8 cellular contexts compared by ENCODE assay signal in genomic region chr19:55675661-55676354, GRCh38. TPM values are rescaled to one million over a fixed set of nuclear protein-coding genes. Genes with fewer than 3 reads are reported as not detected.
A peak's percentile ranks its signal among the peaks of the same experiment; 100 is the strongest.
DNase-seq lines count a peak whose midpoint lies in the region; ATAC-seq and TF ChIP-seq lines count a peak whose summit lies in the region.

No MANE protein-coding gene starts in this region.

- H3K9ac ChIP-seq in BLaER1 treated with 17β-estradiol and CSF1 and Interleukin-3, amounts not matched to agents 10 nM and 100 nM, result peak overlapping the region; percentile 93 to 98 (median 97)

- H3K36me3 ChIP-seq in BLaER1 treated with 17β-estradiol and CSF1 and Interleukin-3, amounts not matched to agents 10 nM and 100 nM, result peaks cover 41 to 70% (median 59%) of the 10 kb centered on the region in 11 experiments

- H3K4me1 ChIP-seq in BLaER1 treated with 17β-estradiol and CSF1 and Interleukin-3, amounts not matched to agents 10 nM and 100 nM, result peaks cover 53 to 87% (median 82%) of the 10 kb centered on the region in 10 experiments

- no peak for TF ChIP-seq CTCF in NB4 (IDR thresholded peaks at IDR 0.05; ENCODE audit: low read depth, low read length)
- no peak for TF ChIP-seq CTCF in dorsolateral prefrontal cortex (IDR thresholded peaks at IDR 0.05 in 54 of 56, conservative IDR thresholded peaks at IDR 0.05 in 2 of 56; ENCODE audit: low read depth in 1 of 56, partially characterized antibody in 56 of 56)
- TF ChIP-seq CTCF in nephron (IDR thresholded peaks at IDR 0.05; ENCODE audit: unreplicated experiment in 3 of 3), result no peak

- no peaks in the 10 kb centered on the region for H3K9me3 Mint-ChIP-seq in nephron

- peak overlapping the region; percentile 79 to 98 (median 92) for H3K4me3 ChIP-seq in BLaER1 treated with 17β-estradiol and CSF1 and Interleukin-3, amounts not matched to agents 10 nM and 100 nM
- H3K4me3 ChIP-seq in NB4 (ENCODE audit: low read depth, low read length) (peak overlapping the region; percentile 86), dorsolateral prefrontal cortex (peak overlapping the region; percentile 62 to 99 (median 84))

- H3K4me3 Mint-ChIP-seq in nephron, result peak overlapping the region; percentile 95 to 98 (median 97)

- peaks cover 44% of the 10 kb centered on the region for H3K4me1 Mint-ChIP-seq in nephron

- H3K27ac ChIP-seq in BLaER1 treated with 17β-estradiol and CSF1 and Interleukin-3, amounts not matched to agents 10 nM and 100 nM, result peak overlapping the region; percentile 92 to 98 (median 95)
- peak overlapping the region in 51 of 59 donors; percentile 44 to 96 (median 86) for H3K27ac ChIP-seq in dorsolateral prefrontal cortex

- H4K20me1 ChIP-seq in BLaER1 treated with 17β-estradiol and CSF1 and Interleukin-3, amounts not matched to agents 10 nM and 100 nM, result peaks cover 48 to 96% (median 83%) of the 10 kb centered on the region in 11 experiments

- H3K9me3 ChIP-seq in BLaER1 treated with 17β-estradiol and CSF1 and Interleukin-3, amounts not matched to agents 10 nM and 100 nM (replicated peaks in 1 of 11), result no peaks in the 10 kb centered on the region

- peak overlapping the region; percentile 69 to 94 (median 92) for H3K27ac Mint-ChIP-seq in nephron

- ATAC-seq in GM21528 (IDR thresholded peaks at IDR 0.05; ENCODE audit: low FRiP score, unreplicated experiment), result no peak
- ATAC-seq in GM19395 (IDR thresholded peaks at IDR 0.05; ENCODE audit: unreplicated experiment), result no peak
- no peak for ATAC-seq in GM18907 (IDR thresholded peaks at IDR 0.05; ENCODE audit: unreplicated experiment)

- no peaks in the 10 kb centered on the region for H3K27me3 ChIP-seq in BLaER1 treated with 17β-estradiol and CSF1 and Interleukin-3, amounts not matched to agents 10 nM and 100 nM
- no peaks in the 10 kb centered on the region for H3K27me3 ChIP-seq in dorsolateral prefrontal cortex

- DNase-seq in NB4 (ENCODE audit: low read depth) (no peak), dorsolateral prefrontal cortex (no peak), NK-92 (lab: John Stamatoyannopoulos, UW; ENCODE audit: unreplicated experiment) (no peak)

- intact Hi-C loops in dorsolateral prefrontal cortex (cut with DNase I), result loop anchor here in 1 of 2 donors (2.0 kb wide), 1 partner anchor 19 kb away; no protein-coding TSS in a partner anchor

- no peaks in the 10 kb centered on the region for H3K27me3 Mint-ChIP-seq in nephron (ENCODE audit: low read depth)

- no peak for TF ChIP-seq POLR2A in NB4 (IDR thresholded peaks at IDR 0.05; ENCODE audit: extremely low read depth, insufficient read length)

- peak overlapping the region; percentile 87 to 98 (median 93) for H3K4me2 ChIP-seq in BLaER1 treated with 17β-estradiol and CSF1 and Interleukin-3, amounts not matched to agents 10 nM and 100 nM

- H3K36me3 Mint-ChIP-seq in nephron (ENCODE audit: low read depth), result peaks cover 53% of the 10 kb centered on the region

RNA-seq across cellular contexts. Expression of gene EPN1, which starts 0.8 kb away (rescaled TPM):
- 100 to 1,000 TPM in 119 of 120 experiments, 10 to 100 TPM in 1; 99.1 to 200 (median 154) TPM for total RNA-seq in dorsolateral prefrontal cortex

RNA-seq across cellular contexts. Expression of gene U2AF2, which starts 21.0 kb away (rescaled TPM):
- total RNA-seq in dorsolateral prefrontal cortex, result 100 to 1,000 TPM in 114 of 120 experiments, 10 to 100 TPM in 6; 93.5 to 161 (median 125) TPM

RNA-seq across cellular contexts. Expression of gene CCDC106, which starts 27.8 kb away (rescaled TPM):
- total RNA-seq in dorsolateral prefrontal cortex, result 10 to 100 TPM; 20.1 to 58.1 (median 36.1) TPM

RNA-seq across cellular contexts. Expression of gene ZNF581, which starts 32.4 kb away (rescaled TPM):
- 10 to 100 TPM in 48 of 120 experiments, 1 to 10 TPM in 72; 5.2 to 15.2 (median 9.6) TPM for total RNA-seq in dorsolateral prefrontal cortex

RNA-seq across cellular contexts. Expression of gene ZNF580, which starts 35.0 kb away (rescaled TPM):
- total RNA-seq in dorsolateral prefrontal cortex, result 10 to 100 TPM; 28.3 to 56.4 (median 40.1) TPM
